27 cellular contexts compared by ENCODE assay signal in genomic region chr9:86128235-86128822, GRCh38. TPM values are rescaled to one million over a fixed set of nuclear protein-coding genes. Genes with fewer than 3 reads are reported as not detected.
A peak's percentile ranks its signal among the peaks of the same experiment; 100 is the strongest.
DNase-seq lines count a peak whose midpoint lies in the region; ATAC-seq, FAIRE-seq and TF ChIP-seq lines count a peak whose summit lies in the region.
"Had no signal": no experiment of that assay in that cellular context is flagged by ENCODE, and none has a peak within 500 bp of the region (broad histone marks: within the 10 kb centered on the region; RNA-seq: fewer than 3 reads in every experiment).

No MANE protein-coding gene starts in this region.

- H3K4me1 Mint-ChIP-seq in H9 = peaks cover 45 to 47% of the 10 kb centered on the region in 2 experiments
- H3K4me1 Mint-ChIP-seq: activated CD4-positive, alpha-beta T cell treated with anti-CD3 and anti-CD28 coated beads for 36 hours; immature natural killer cell; naive B cell had no signal

- peaks cover 9% of the 10 kb centered on the region; the same call in 1 of the 2 replicates for H3K4me1 ChIP-seq in H9 (ENCODE audit: insufficient read depth, low read length)
- peaks cover 8% of the 10 kb centered on the region for H3K4me1 ChIP-seq in mucosa of descending colon (ENCODE audit: low read depth)

- H3K36me3 Mint-ChIP-seq in H9 (ENCODE audit: insufficient read depth in 1 of 3, low read depth in 3 of 3) = peaks cover 0 to 3% (median 0%) of the 10 kb centered on the region in 3 experiments; a peak in 1 of 7 replicates
- H3K36me3 Mint-ChIP-seq: activated naive CD8-positive, alpha-beta T cell; immature natural killer cell; naive B cell had no signal

- no peaks in the 10 kb centered on the region for H3K23me2 ChIP-seq in H9 (ENCODE audit: insufficient read length, low read depth, low read length, poor library complexity, severe bottlenecking)

- no CpG with 5 or more reads among the region's 4 CpGs for WGBS in H9 (ENCODE audit: extremely low coverage, insufficient read length, low lambda C conversion rate)

- no peak overlapping the region for H3K56ac ChIP-seq in H9 (ENCODE audit: insufficient read length, low read depth, low read length)

- H3K9ac ChIP-seq in H9 (ENCODE audit: extremely low read depth, insufficient read length, low read length) = no peak overlapping the region
- H3K9ac ChIP-seq: BLaER1, SK-N-SH had no signal

- no peak overlapping the region for H4K8ac ChIP-seq in H9 (replicated peaks; ENCODE audit: insufficient read length, low read depth, low read length)

- no peak overlapping the region for H2BK5ac ChIP-seq in H9 (ENCODE audit: insufficient read length, low read length)

- H3K4ac ChIP-seq in H9 (ENCODE audit: low read depth, low read length) = no peak overlapping the region

- no peaks in the 10 kb centered on the region for H3K79me2 ChIP-seq in H9 (ENCODE audit: insufficient read depth, low read length)

- TF ChIP-seq CTCF in 22Rv1 (IDR thresholded peaks at IDR 0.05) (no peak), H9 (conservative IDR thresholded peaks at IDR 0.05) (no peak), VCaP (conservative IDR thresholded peaks at IDR 0.05) (no peak), mucosa of descending colon (IDR thresholded peaks at IDR 0.05) (no peak)

- no peak for TF ChIP-seq POLR2A in H54 (IDR thresholded peaks at IDR 0.05; ENCODE audit: low read depth, low read length)

- no peak for FAIRE-seq in H54 (lab: Jason Lieb, UNC)

- no peak overlapping the region for H2BK120ac ChIP-seq in H9 (ENCODE audit: low read depth, low read length, poor library complexity, severe bottlenecking)

- H3K4me3 ChIP-seq in mucosa of descending colon = no peak overlapping the region
- H3K4me3 ChIP-seq: BLaER1, left lung had no signal

- H3K27ac ChIP-seq in 22Rv1 (peak overlapping the region; percentile 69), H9 (ENCODE audit: insufficient read length, low read depth, low read length) (no peak overlapping the region), VCaP (peak overlapping the region; percentile 82)
- H3K27ac ChIP-seq: BLaER1 had no signal

- H2BK15ac ChIP-seq in H9 (ENCODE audit: low read depth, low read length) = no peak overlapping the region

- H2AFZ ChIP-seq in H9 (ENCODE audit: low read length) = no peak overlapping the region

- no peak overlapping the region for H2BK20ac ChIP-seq in H9 (ENCODE audit: low read depth, low read length, poor library complexity, severe bottlenecking)

- H3K27me3 ChIP-seq in H9 (ENCODE audit: insufficient read depth, low read length) = no peaks in the 10 kb centered on the region
- H3K27me3 ChIP-seq: BLaER1, left lung had no signal

- no peak overlapping the region for H3K18ac ChIP-seq in H9 (ENCODE audit: insufficient read length, low read depth, low read length)

- H4K91ac ChIP-seq in H9 (ENCODE audit: insufficient read length, low read depth, low read length) = no peak overlapping the region

- no peak overlapping the region for H3K23ac ChIP-seq in H9 (ENCODE audit: insufficient read length, low read depth, low read length)

- peak overlapping the region; percentile 67 for H2BK12ac ChIP-seq in H9 (ENCODE audit: insufficient read length, low read depth, low read length)

- H3K14ac ChIP-seq in H9 (ENCODE audit: insufficient read depth, low read length) = no peak overlapping the region

- H3K4me2 ChIP-seq in H9 (ENCODE audit: insufficient read depth, insufficient read length, low read length) = no peak overlapping the region
- H3K4me2 ChIP-seq: BLaER1, SK-N-SH had no signal

- H4K5ac ChIP-seq in H9 (ENCODE audit: insufficient read length, low read depth, low read length) = no peak overlapping the region

- H2AK5ac ChIP-seq in H9 (ENCODE audit: insufficient read length, low read length) = no peak overlapping the region

- DNase-seq in H9 (no peak), mucosa of descending colon (no peak), LoVo (ENCODE audit: low spot score) (no peak), H54 (ENCODE audit: insufficient read length, low spot score) (no peak)
- no peak for DNase-seq in activated CD4-positive, alpha-beta T cell treated with anti-CD3 and anti-CD28 coated beads for 48 hours
- DNase-seq: activated CD4-positive, alpha-beta T cell treated with anti-CD3 and anti-CD28 coated beads for 36 hours; activated CD8-positive, alpha-beta memory T cell treated with anti-CD3 and anti-CD28 coated beads for 24 hours; activated effector memory CD4-positive, alpha-beta T cell treated with Interleukin-2 at 50 U/mL for 16 hours; hypothalamus; immature natural killer cell; left lung; mesendoderm; naive B cell; NCI-H1092; NCI-H187 treated with DMSO at 0.1 percent for 48 hours; NCI-H226; NCI-H748 treated with DMSO at 0.1 percent for 48 hours; retina; SK-N-SH; stimulated activated CD4-positive, alpha-beta T cell treated with anti-CD3 and anti-CD28 coated beads, Interleukin-4, amount 100 ng/mL, for 1 hour; substantia nigra; T-helper 2 cell had no signal

- no peaks in the 10 kb centered on the region; the same call in none of the 2 replicates for H3K27me3 Mint-ChIP-seq in H9 (ENCODE audit: low read depth)
- H3K27me3 Mint-ChIP-seq: activated naive CD8-positive, alpha-beta T cell had no signal

- no peak overlapping the region for H3K4me3 Mint-ChIP-seq in H9
- H3K4me3 Mint-ChIP-seq: activated CD4-positive, alpha-beta T cell treated with anti-CD3 and anti-CD28 coated beads for 36 hours; activated naive CD8-positive, alpha-beta T cell; immature natural killer cell; naive B cell had no signal

- no peak overlapping the region for H3T11ph ChIP-seq in H9 (ENCODE audit: low read length)

- no peak overlapping the region for H3K27ac Mint-ChIP-seq in H9
- H3K27ac Mint-ChIP-seq: activated CD4-positive, alpha-beta T cell treated with anti-CD3 and anti-CD28 coated beads for 36 hours; activated naive CD8-positive, alpha-beta T cell; immature natural killer cell; naive B cell had no signal

- intact Hi-C loops in mucosa of descending colon (cut with DNase I, micrococcal nuclease) = no loop called here

- H3K9me3 ChIP-seq in H9 (ENCODE audit: control insufficient read depth, low read depth, low read length) (no peaks in the 10 kb centered on the region), mucosa of descending colon (no peaks in the 10 kb centered on the region)
- H3K9me3 ChIP-seq: BLaER1, left lung, SK-N-SH had no signal

- peak; percentile 45 for ATAC-seq in mucosa of descending colon
- ATAC-seq in GM21825 (IDR thresholded peaks at IDR 0.05; ENCODE audit: unreplicated experiment) = no peak
- ATAC-seq: activated CD4-positive, alpha-beta T cell treated with anti-CD3 and anti-CD28 coated beads for 36 hours had no signal

- no peaks in the 10 kb centered on the region for H3K36me3 ChIP-seq in mucosa of descending colon (ENCODE audit: low read depth)
- H3K36me3 ChIP-seq: BLaER1, left lung had no signal

- H4K20me1 ChIP-seq in H9 (ENCODE audit: control insufficient read depth, insufficient read depth, insufficient read length) = no peaks in the 10 kb centered on the region
- H4K20me1 ChIP-seq: BLaER1 had no signal

- H3K79me1 ChIP-seq in H9 (ENCODE audit: insufficient read depth, low read depth, low read length, poor library complexity, severe bottlenecking) = no peaks in the 10 kb centered on the region

- H3K9me3 Mint-ChIP-seq in H9 = no peaks in the 10 kb centered on the region; a peak in 1 of 5 replicates
- H3K9me3 Mint-ChIP-seq: immature natural killer cell had no signal

RNA-seq across cellular contexts. Expression of gene GOLM1, which starts 29.0 kb away (rescaled TPM):
- total RNA-seq in H9 (2021) (71.0 and 71.6 TPM in 2 replicates), mucosa of descending colon (100 to 1,000 TPM; 172 to 414 (median 333) TPM)
